26 cellular contexts compared by ENCODE assay signal in genomic region chr2:200063155-200063554, GRCh38.
"Had no signal": no experiment of that assay in that cellular context is flagged by ENCODE, and none has a peak within 500 bp of the region (broad histone marks: within the 10 kb centered on the region; RNA-seq: fewer than 3 reads in every experiment).

No MANE protein-coding gene starts in this region.

- H2AFZ ChIP-seq: hepatocyte had no signal

- H3K4me3 Mint-ChIP-seq: naive thymus-derived CD4-positive, alpha-beta T cell; stimulated activated naive B cell treated with anti-CD40 and anti-IgM and Interleukin-4, amounts not matched to agents 10 μg/mL and 1 μg/mL and 100 μg/mL, for 72 hours; stimulated activated naive CD8-positive, alpha-beta T cell treated with anti-CD3 and anti-CD28 coated beads, Interleukin-15, Interleukin-2, amounts not matched to agents 100 ng/mL and 50 ng/mL, for 24 hours had no signal

- ATAC-seq: foreskin keratinocyte; gastroesophageal sphincter; heart left ventricle; left cardiac atrium; left lung; naive thymus-derived CD4-positive, alpha-beta T cell; psoas muscle; right cardiac atrium; stimulated activated naive B cell treated with anti-CD40 and anti-IgM and Interleukin-4, amounts not matched to agents 10 μg/mL and 1 μg/mL and 100 μg/mL, for 72 hours had no signal

- H3K27ac ChIP-seq: coronary artery, esophagus muscularis mucosa, foreskin keratinocyte, gastroesophageal sphincter, heart left ventricle, hepatocyte, left lung, ovary, psoas muscle, sigmoid colon, spleen, thoracic aorta, tibial nerve, vagina had no signal

- H3K36me3 Mint-ChIP-seq: naive thymus-derived CD4-positive, alpha-beta T cell; stimulated activated naive B cell treated with anti-CD40 and anti-IgM and Interleukin-4, amounts not matched to agents 10 μg/mL and 1 μg/mL and 100 μg/mL, for 72 hours had no signal

- H3K79me2 ChIP-seq: hepatocyte had no signal

- H3K27me3 ChIP-seq: esophagus muscularis mucosa, gastroesophageal sphincter, heart left ventricle, hepatocyte, left lung, ovary, sigmoid colon, spleen, tibial nerve, vagina had no signal

- H3K27ac Mint-ChIP-seq: naive thymus-derived CD4-positive, alpha-beta T cell; stimulated activated naive B cell treated with anti-CD40 and anti-IgM and Interleukin-4, amounts not matched to agents 10 μg/mL and 1 μg/mL and 100 μg/mL, for 72 hours; stimulated activated naive CD8-positive, alpha-beta T cell treated with anti-CD3 and anti-CD28 coated beads, Interleukin-15, Interleukin-2, amounts not matched to agents 100 ng/mL and 50 ng/mL, for 24 hours had no signal

- H3K9me3 ChIP-seq: esophagus muscularis mucosa, gastroesophageal sphincter, left lung, ovary, psoas muscle, sigmoid colon, spleen, thoracic aorta, vagina had no signal

- H3K4me1 ChIP-seq: esophagus muscularis mucosa, foreskin keratinocyte, gastroesophageal sphincter, heart left ventricle, left lung, sigmoid colon, spleen, tibial nerve, vagina had no signal

- H3K4me1 Mint-ChIP-seq: naive thymus-derived CD4-positive, alpha-beta T cell; stimulated activated naive B cell treated with anti-CD40 and anti-IgM and Interleukin-4, amounts not matched to agents 10 μg/mL and 1 μg/mL and 100 μg/mL, for 72 hours had no signal

- H3K4me2 ChIP-seq: hepatocyte had no signal

- H3K4me3 ChIP-seq: coronary artery, esophagus muscularis mucosa, gastroesophageal sphincter, heart left ventricle, hepatocyte, left lung, ovary, psoas muscle, sigmoid colon, spleen, thoracic aorta, tibial nerve, vagina had no signal

- H3K9me3 Mint-ChIP-seq: stimulated activated naive CD8-positive, alpha-beta T cell treated with anti-CD3 and anti-CD28 coated beads, Interleukin-15, Interleukin-2, amounts not matched to agents 100 ng/mL and 50 ng/mL, for 24 hours had no signal

- H3K36me3 ChIP-seq: esophagus muscularis mucosa, gastroesophageal sphincter, heart left ventricle, left lung, ovary, sigmoid colon, spleen, thoracic aorta, tibial nerve, vagina had no signal

- DNase-seq: dermis blood vessel endothelial cell; effector memory CD4-positive, alpha-beta T cell; foreskin keratinocyte; heart left ventricle; left cardiac atrium; left lung; mesendoderm; midbrain; naive thymus-derived CD4-positive, alpha-beta T cell; occipital lobe; ovary; posterior cingulate gyrus; psoas muscle; right cardiac atrium; sigmoid colon; spleen; stimulated activated CD4-positive, alpha-beta T cell treated with anti-CD3 and anti-CD28 coated beads, Interleukin-4, amount 100 ng/mL, for 4 hours; stimulated activated naive B cell treated with anti-CD40 and anti-IgM and Interleukin-4, amounts not matched to agents 10 μg/mL and 1 μg/mL and 100 μg/mL, for 72 hours had no signal
